In the genomic region with DNA sequence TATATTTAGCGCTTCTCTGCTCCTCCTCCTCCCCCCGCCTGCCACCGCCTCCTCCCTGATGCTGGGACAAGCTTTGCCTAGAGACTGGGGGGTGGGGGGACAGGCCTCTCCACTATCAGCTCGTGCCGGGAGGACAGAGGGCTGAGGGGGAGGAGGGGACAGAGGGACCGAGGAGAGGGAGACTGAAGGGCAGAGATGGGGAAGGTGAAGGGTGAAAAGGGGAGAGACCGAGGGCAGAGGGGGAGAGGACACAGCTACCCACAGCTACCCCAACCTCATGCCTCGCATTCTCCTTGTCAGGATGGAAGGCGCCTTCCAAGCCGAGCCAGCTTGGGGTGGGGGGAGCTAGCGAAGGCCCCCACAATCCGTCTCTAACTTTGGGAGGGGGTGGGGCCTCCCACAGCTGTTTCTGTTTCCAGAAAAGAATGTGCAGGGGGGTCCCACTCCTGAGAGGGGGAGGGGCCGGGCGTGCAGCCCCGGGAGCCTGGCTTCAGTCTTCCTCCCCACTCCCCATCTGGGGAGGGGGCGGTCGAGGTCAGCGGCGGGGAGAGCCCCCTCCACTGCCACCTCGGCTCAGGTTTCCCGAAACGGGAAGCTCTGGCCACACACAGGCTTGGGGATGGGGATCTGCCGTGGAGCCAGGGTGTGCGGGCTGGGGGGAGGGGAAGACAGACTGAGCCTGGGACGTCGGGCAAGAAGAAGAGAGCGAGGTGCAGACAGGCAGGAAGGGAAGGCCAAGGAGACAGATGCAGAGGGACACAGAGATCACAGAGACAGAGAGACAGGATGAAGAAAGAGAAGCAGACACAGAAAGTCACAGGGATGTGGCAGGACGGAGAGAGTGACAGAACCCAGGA, we compare ENCODE assay signal across 9 cellular contexts. TPM values are rescaled to one million over a fixed set of nuclear protein-coding genes. Genes with fewer than 3 reads are reported as not detected.
DNase-seq lines count a peak whose midpoint lies in the region; ATAC-seq, FAIRE-seq and TF ChIP-seq lines count a peak whose summit lies in the region.
"Had no signal": no experiment of that assay in that cellular context is flagged by ENCODE, and none has a peak within 500 bp of the region (broad histone marks: within the 10 kb centered on the region; RNA-seq: fewer than 3 reads in every experiment).

No MANE protein-coding gene starts in this region.

- no peak overlapping the region for H3K4me3 ChIP-seq in OCI-LY7 (ENCODE audit: low read depth, low read length, poor library complexity, severe bottlenecking)
- H3K4me3 ChIP-seq in H1 (ENCODE audit: extremely low read depth in 1 of 4, insufficient read depth in 2 of 4, low read depth in 3 of 4, low read length in 4 of 4) = peak overlapping the region; percentile 47 to 71 (median 54)
- peak overlapping the region; percentile 58 for H3K4me3 ChIP-seq in neural progenitor cell

- no TSS peak for BruUV-seq in OCI-LY7 (replicated peaks; lab: Mats Ljungman, UMichigan)

- H3K9me3 ChIP-seq in ES-I3 (ENCODE audit: control insufficient read depth, insufficient read depth, low read length) (no peaks in the 10 kb centered on the region), OCI-LY7 (ENCODE audit: low read length) (no peaks in the 10 kb centered on the region), H1 (ENCODE audit: insufficient read depth in 2 of 2, low read depth in 1 of 2, low read length in 1 of 2) (no peaks in the 10 kb centered on the region), neural progenitor cell (ENCODE audit: low read depth) (no peaks in the 10 kb centered on the region)

- peaks cover 5% of the 10 kb centered on the region for H3K27me3 Mint-ChIP-seq in neural progenitor cell (ENCODE audit: insufficient read depth, low read depth)

- WGBS in H1 (ENCODE audit: extremely low coverage in 1 of 2, insufficient coverage in 1 of 2, insufficient read length in 1 of 2, insufficient replicate concordance in 2 of 2, low coverage in 1 of 2, low lambda C conversion rate in 2 of 2, missing lambda C conversion rate in 1 of 2), 2 experiments = 5% methylated on average over 6 of the region's 28 CpGs; no CpG with 5 or more reads in 1 of the 2 experiments

- peaks cover 12% of the 10 kb centered on the region; the same call in 1 of the 2 replicates for H3K23me2 ChIP-seq in H1 (ENCODE audit: low read depth, low read length)

- peaks cover 47% of the 10 kb centered on the region for H3F3A ChIP-seq in neural progenitor cell (ENCODE audit: low read depth)

- no peak overlapping the region for H3K4ac ChIP-seq in H1 (replicated peaks; ENCODE audit: insufficient read length, low read depth, low read length)

- H3K79me2 ChIP-seq in OCI-LY7 (ENCODE audit: insufficient read depth, low read depth, low read length) (no peaks in the 10 kb centered on the region), H1 (ENCODE audit: control insufficient read depth in 1 of 2, insufficient read depth in 2 of 2, low read length in 2 of 2) (no peaks in the 10 kb centered on the region), neural progenitor cell (ENCODE audit: low read depth) (no peaks in the 10 kb centered on the region)

- peaks cover 0 to 17% (median 11%) of the 10 kb centered on the region in 4 experiments; a peak in 4 of 7 replicates for H3K27me3 ChIP-seq in H1 (replicated peaks in 1 of 4; ENCODE audit: control insufficient read depth in 3 of 4, extremely low read depth in 1 of 4, insufficient read depth in 3 of 4, low read length in 3 of 4)
- peaks cover 31% of the 10 kb centered on the region for H3K27me3 ChIP-seq in neural progenitor cell

- H3K79me1 ChIP-seq in H1 (ENCODE audit: low read depth, low read length) = no peaks in the 10 kb centered on the region

- no peak for DNase-seq in OCI-LY7 (ENCODE audit: low spot score)
- peak in 1 of 2 experiments; percentile 71 for DNase-seq in H1 (ENCODE audit: low read depth in 1 of 2, low spot score in 2 of 2)
- peak; percentile 77 for DNase-seq in neural progenitor cell (ENCODE audit: low spot score)
- DNase-seq in posterior vena cava (ENCODE audit: low spot score) = no peak
- DNase-seq in SW 1271 (lab: John Stamatoyannopoulos, UW) = no peak

- H4K8ac ChIP-seq in H1 (ENCODE audit: extremely low read depth, insufficient read depth, low read length) = no peak overlapping the region

- 0 out of 2 replicates have a peak, but pooled peaks cover 3% of the 10 kb centered on the region for H4K20me1 ChIP-seq in OCI-LY7 (ENCODE audit: insufficient read depth, low read length)
- H4K20me1 ChIP-seq in H1 (replicated peaks in 1 of 2; ENCODE audit: control insufficient read depth in 1 of 2, insufficient read depth in 2 of 2, low read length in 2 of 2) = peaks cover 0 to 2% of the 10 kb centered on the region in 2 experiments
- peaks cover 18% of the 10 kb centered on the region for H4K20me1 ChIP-seq in neural progenitor cell (ENCODE audit: low read depth)

- TF ChIP-seq CTCF in OCI-LY7 (conservative IDR thresholded peaks at IDR 0.05; ENCODE audit: low read length) (no peak), H1 (IDR thresholded peaks at IDR 0.05; ENCODE audit: control extremely low read depth in 1 of 3, insufficient read depth in 1 of 3, low read depth in 1 of 3, low read length in 3 of 3) (no peak), neural progenitor cell (IDR thresholded peaks at IDR 0.05) (no peak)

- H3K9me2 ChIP-seq in OCI-LY7 (ENCODE audit: insufficient read depth, low read length) = no peaks in the 10 kb centered on the region

- no peak for TF ChIP-seq POLR2A in H1 (IDR thresholded peaks at IDR 0.05; ENCODE audit: control extremely low read depth in 1 of 2, low read depth in 2 of 2, low read length in 2 of 2)

- H3K4me1 Mint-ChIP-seq in neural progenitor cell = peaks cover 33% of the 10 kb centered on the region

- peaks cover 7% of the 10 kb centered on the region; the same call in 1 of the 2 replicates for H3K4me1 ChIP-seq in ES-I3 (ENCODE audit: insufficient read depth, low read length)
- H3K4me1 ChIP-seq in OCI-LY7 (ENCODE audit: insufficient read depth, low read length, poor library complexity, severe bottlenecking) = peaks cover 29% of the 10 kb centered on the region
- H3K4me1 ChIP-seq in H1 (replicated peaks in 1 of 4; ENCODE audit: control insufficient read depth in 3 of 4, insufficient read depth in 4 of 4, low read length in 3 of 4) = peaks cover 4 to 22% (median 13%) of the 10 kb centered on the region in 4 experiments
- H3K4me1 ChIP-seq in neural progenitor cell = peaks cover 32% of the 10 kb centered on the region

- TF ChIP-seq EP300 in H1 (IDR thresholded peaks at IDR 0.05; ENCODE audit: borderline replicate concordance in 1 of 2, low read depth in 2 of 2, low read length in 2 of 2) = no peak

- no peak overlapping the region for H3K27ac Mint-ChIP-seq in neural progenitor cell

- H3K27ac ChIP-seq in OCI-LY7 (ENCODE audit: low read depth, low read length, poor library complexity, severe bottlenecking) = no peak overlapping the region
- no peak overlapping the region for H3K27ac ChIP-seq in H1 (ENCODE audit: low read depth, low read length)
- H3K27ac ChIP-seq in neural progenitor cell = no peak overlapping the region

- POLR2A ChIA-PET in OCI-LY7 (lab: Charles Lee) = no interaction called here
- POLR2A ChIA-PET in H1 (lab: Charles Lee; ENCODE audit: partially characterized antibody) = interaction anchor here (0.6 to 1.9 kb wide), 12 partner anchors 9 to 129 kb away, joined by 3 to 7 read pairs (median 3); a partner anchor contains a TSS

- H2BK20ac ChIP-seq in H1 (ENCODE audit: low read length) = no peak overlapping the region

- no peak overlapping the region for H2BK5ac ChIP-seq in H1 (ENCODE audit: low read depth, low read length)

- no peak for ATAC-seq in GM18520 (IDR thresholded peaks at IDR 0.05; ENCODE audit: unreplicated experiment)
- ATAC-seq in HG03280 (IDR thresholded peaks at IDR 0.05; ENCODE audit: unreplicated experiment) = no peak

- H2AFZ ChIP-seq in OCI-LY7 (ENCODE audit: low read length) (no peak overlapping the region), H1 (ENCODE audit: low read length) (no peak overlapping the region), neural progenitor cell (replicated peaks) (no peak overlapping the region)

- H3K4me2 ChIP-seq in OCI-LY7 (ENCODE audit: low read length) = peak overlapping the region; percentile 76; the same call in 1 of the 2 replicates
- peak overlapping the region; percentile 87 to 98 for H3K4me2 ChIP-seq in H1 (ENCODE audit: insufficient read depth in 1 of 2, low read depth in 2 of 2, low read length in 2 of 2)
- H3K4me2 ChIP-seq in neural progenitor cell = peak overlapping the region; percentile 91

- H4K5ac ChIP-seq in H1 (ENCODE audit: insufficient read length, low read depth, low read length) = no peak overlapping the region

- FAIRE-seq in H1 (lab: Jason Lieb, UNC) = no peak

- H3K18ac ChIP-seq in H1 (ENCODE audit: extremely low read depth, low read length) = peak overlapping the region; percentile 5; the same call in 1 of the 2 replicates

- H3K14ac ChIP-seq in H1 (ENCODE audit: insufficient read length) = no peak overlapping the region

- peak overlapping the region; percentile 63; the same call in 1 of the 2 replicates for H3K9ac ChIP-seq in ES-I3 (ENCODE audit: low read depth, low read length)
- no peak overlapping the region for H3K9ac ChIP-seq in H1 (replicated peaks in 1 of 4; ENCODE audit: extremely low read depth in 1 of 4, low read depth in 3 of 4, low read length in 3 of 4)
- no peak overlapping the region for H3K9ac ChIP-seq in neural progenitor cell

- H2BK15ac ChIP-seq in H1 (ENCODE audit: low read length) = 0 out of 2 replicates have a peak overlapping the region, but pooled peaks have one; percentile 53

- H2AK5ac ChIP-seq in H1 (ENCODE audit: low read depth, low read length) = no peak overlapping the region

- no peak overlapping the region for H2BK120ac ChIP-seq in H1 (replicated peaks; ENCODE audit: low read depth, low read length)

- CTCF ChIA-PET in OCI-LY7 (lab: Charles Lee; ENCODE audit: unreplicated experiment) (interaction anchor here (0.6 to 0.7 kb wide), 4 partner anchors 12 to 227 kb away, joined by 3 to 12 read pairs (median 6); no protein-coding TSS in a partner anchor), H1 (lab: Charles Lee; ENCODE audit: partially characterized antibody) (interaction anchor here (0.5 to 18.2 kb wide), 10 partner anchors 11 to 1045 kb away, joined by 3 to 341 read pairs (median 4); no protein-coding TSS in a partner anchor)

- H3K23ac ChIP-seq in H1 (ENCODE audit: insufficient read length) = no peak overlapping the region

- H3K36me3 Mint-ChIP-seq in neural progenitor cell = no peaks in the 10 kb centered on the region

- no peak for TF ChIP-seq RAD21 in H1 (IDR thresholded peaks at IDR 0.05 in 1 of 2, conservative IDR thresholded peaks at IDR 0.05 in 1 of 2; ENCODE audit: low read depth in 2 of 2, low read length in 2 of 2)

- no peak overlapping the region for H4K91ac ChIP-seq in H1 (replicated peaks; ENCODE audit: insufficient read length, low read length)

- intact Hi-C loops in OCI-LY7 (cut with micrococcal nuclease; ENCODE audit: unreplicated experiment) (no loop called here), posterior vena cava (cut with DNase I) (loop anchor here (5.0 to 10.0 kb wide), 2 partner anchors 47 to 135 kb away; no protein-coding TSS in a partner anchor)

- no peaks in the 10 kb centered on the region for H3K36me3 ChIP-seq in ES-I3 (ENCODE audit: insufficient read depth, low read length)
- H3K36me3 ChIP-seq in OCI-LY7 (ENCODE audit: insufficient read depth, low read length) = no peaks in the 10 kb centered on the region
- H3K36me3 ChIP-seq in H1 (ENCODE audit: control insufficient read depth in 2 of 4, insufficient read depth in 4 of 4, low read length in 3 of 4) = no peaks in the 10 kb centered on the region
- H3K36me3 ChIP-seq in neural progenitor cell = no peaks in the 10 kb centered on the region

- H2BK12ac ChIP-seq in H1 (ENCODE audit: low read depth, low read length) = peak overlapping the region; percentile 62; the same call in 1 of the 2 replicates

- H3K4me3 Mint-ChIP-seq in neural progenitor cell = peak overlapping the region; percentile 88

- H3K56ac ChIP-seq in H1 (replicated peaks; ENCODE audit: insufficient read length, low read depth, low read length) = no peak overlapping the region

- H3K9me3 Mint-ChIP-seq in neural progenitor cell = no peaks in the 10 kb centered on the region

RNA-seq across cellular contexts. Expression of a gene that starts 1.6 kb away (rescaled TPM):
- 0.10 and 0.44 TPM in 2 replicates for total RNA-seq in OCI-LY7 (2014; rRNA removed; shearing (Covaris generic))
- total RNA-seq in OCI-LY7 (2022) (not detected in 2 replicates), neural progenitor cell (ENCODE audit: low replicate concordance) (0.75 and 2.2 TPM in 2 replicates), posterior vena cava (100 to 1,000 TPM in 1 of 2 donors, 10 to 100 TPM in 1; 72.0 to 122 TPM)
- 1.5 and 2.0 TPM in 2 replicates for total RNA-seq in H1 (2021; fragmentation: NEBNext Ultra II Directional; extraction: Animal tissue kit (Norgen Biotek cat#: 25700))
- 1.8 and 1.9 TPM in 2 replicates for polyA plus RNA-seq in H1 (2011; rRNA removed)
- 1.8 TPM for polyA plus RNA-seq in H1 (2011; cell fraction: cytosol; rRNA removed)
- polyA plus RNA-seq in H1 (2011; cell fraction: nucleus; rRNA removed) = 2.1 TPM
- 1.1 to 1.4 TPM (median 1.2 TPM) in 4 replicates for polyA plus RNA-seq in H1 (2012, experiment 1 of 2)
- polyA plus RNA-seq in H1 (2012, experiment 2 of 2) = 1.4 TPM
- 1.3 TPM for polyA plus RNA-seq in H1 (2013, experiment 1 of 2)
- polyA plus RNA-seq in H1 (2013, experiment 2 of 2) = 1.3 TPM
- 0.61 and 1.2 TPM in 2 replicates for polyA minus RNA-seq in H1 (2011; rRNA and poly(A)+ RNA removed)
- 0.81 TPM for polyA minus RNA-seq in H1 (2011; cell fraction: cytosol; rRNA and poly(A)+ RNA removed)
- 1.00 TPM for polyA minus RNA-seq in H1 (2011; cell fraction: nucleus; rRNA and poly(A)+ RNA removed)

RNA-seq across cellular contexts. Expression of a gene that starts 23.4 kb away (rescaled TPM):
- total RNA-seq in OCI-LY7 (2014; rRNA removed; shearing (Covaris generic)) = not detected in 2 replicates
- total RNA-seq in OCI-LY7 (2022) = not detected in 2 replicates
- not detected in 2 replicates for total RNA-seq in H1 (2021; fragmentation: NEBNext Ultra II Directional; extraction: Animal tissue kit (Norgen Biotek cat#: 25700))
- not detected in 2 replicates for polyA plus RNA-seq in H1 (2011; rRNA removed)
- polyA plus RNA-seq in H1 (2011; cell fraction: cytosol; rRNA removed) = not detected
- not detected for polyA plus RNA-seq in H1 (2011; cell fraction: nucleus; rRNA removed)
- polyA plus RNA-seq in H1 (2012, experiment 1 of 2) = 3.6 TPM in 1 of 4 replicates, not detected in the others
- not detected for polyA plus RNA-seq in H1 (2012, experiment 2 of 2)
- not detected for polyA plus RNA-seq in H1 (2013, experiment 1 of 2)
- polyA plus RNA-seq in H1 (2013, experiment 2 of 2) = 1.7 TPM
- not detected in 2 replicates for polyA minus RNA-seq in H1 (2011; rRNA and poly(A)+ RNA removed)
- not detected for polyA minus RNA-seq in H1 (2011; cell fraction: cytosol; rRNA and poly(A)+ RNA removed)
- not detected for polyA minus RNA-seq in H1 (2011; cell fraction: nucleus; rRNA and poly(A)+ RNA removed)
- not detected in 2 replicates for total RNA-seq in neural progenitor cell (ENCODE audit: low replicate concordance)
- total RNA-seq in posterior vena cava = not detected
- total RNA-seq: RPMI7951 had no signal

RNA-seq across cellular contexts. Expression of a gene that starts 34.5 kb away (rescaled TPM):
- 0.25 and 0.26 TPM in 2 replicates for total RNA-seq in OCI-LY7 (2014; rRNA removed; shearing (Covaris generic))
- not detected in 2 replicates for total RNA-seq in OCI-LY7 (2022)
- total RNA-seq in H1 (2021; fragmentation: NEBNext Ultra II Directional; extraction: Animal tissue kit (Norgen Biotek cat#: 25700)) = not detected in 2 replicates
- 0.15 and 0.19 TPM in 2 replicates for polyA plus RNA-seq in H1 (2011; rRNA removed)
- polyA plus RNA-seq in H1 (2011; cell fraction: cytosol; rRNA removed) = 0.14 TPM
- 0.09 TPM for polyA plus RNA-seq in H1 (2011; cell fraction: nucleus; rRNA removed)
- polyA plus RNA-seq in H1 (2012, experiment 1 of 2) = not detected in 4 replicates
- polyA plus RNA-seq in H1 (2012, experiment 2 of 2) = not detected
- 0.10 TPM for polyA plus RNA-seq in H1 (2013, experiment 1 of 2)
- polyA plus RNA-seq in H1 (2013, experiment 2 of 2) = 0.13 TPM
- polyA minus RNA-seq in H1 (2011; rRNA and poly(A)+ RNA removed) = not detected in 2 replicates
- not detected for polyA minus RNA-seq in H1 (2011; cell fraction: cytosol; rRNA and poly(A)+ RNA removed)
- polyA minus RNA-seq in H1 (2011; cell fraction: nucleus; rRNA and poly(A)+ RNA removed) = not detected
- not detected in 2 replicates for total RNA-seq in neural progenitor cell (ENCODE audit: low replicate concordance)
- 10 to 100 TPM; 17.3 to 29.8 TPM for total RNA-seq in posterior vena cava

RNA-seq across cellular contexts. Expression of a gene that starts 57.5 kb away (rescaled TPM):
- 30.5 and 34.3 TPM in 2 replicates for total RNA-seq in OCI-LY7 (2014; rRNA removed; shearing (Covaris generic))
- total RNA-seq in OCI-LY7 (2022) = 89.2 and 101 TPM in 2 replicates
- 63.8 and 73.1 TPM in 2 replicates for total RNA-seq in H1 (2021; fragmentation: NEBNext Ultra II Directional; extraction: Animal tissue kit (Norgen Biotek cat#: 25700))
- polyA plus RNA-seq in H1 (2011; rRNA removed) = 24.4 and 34.9 TPM in 2 replicates
- polyA plus RNA-seq in H1 (2011; cell fraction: cytosol; rRNA removed) = 21.8 TPM
- polyA plus RNA-seq in H1 (2011; cell fraction: nucleus; rRNA removed) = 52.7 TPM
- 40.6 to 71.6 TPM (median 66.7 TPM) in 4 replicates for polyA plus RNA-seq in H1 (2012, experiment 1 of 2)
- polyA plus RNA-seq in H1 (2012, experiment 2 of 2) = 66.5 TPM
- 39.4 TPM for polyA plus RNA-seq in H1 (2013, experiment 1 of 2)
- 39.7 TPM for polyA plus RNA-seq in H1 (2013, experiment 2 of 2)
- 19.5 and 29.8 TPM in 2 replicates for polyA minus RNA-seq in H1 (2011; rRNA and poly(A)+ RNA removed)
- 43.1 TPM for polyA minus RNA-seq in H1 (2011; cell fraction: cytosol; rRNA and poly(A)+ RNA removed)
- polyA minus RNA-seq in H1 (2011; cell fraction: nucleus; rRNA and poly(A)+ RNA removed) = 20.4 TPM
- 14.9 and 22.2 TPM in 2 replicates for total RNA-seq in neural progenitor cell (ENCODE audit: low replicate concordance)
- 10 to 100 TPM; 25.5 to 25.6 TPM for total RNA-seq in posterior vena cava

RNA-seq across cellular contexts. Expression of a gene that starts 58.2 kb away (rescaled TPM):
- total RNA-seq in OCI-LY7 (2014; rRNA removed; shearing (Covaris generic)) = 175 and 205 TPM in 2 replicates
- total RNA-seq in OCI-LY7 (2022) (198 and 246 TPM in 2 replicates), neural progenitor cell (ENCODE audit: low replicate concordance) (373 and 403 TPM in 2 replicates), posterior vena cava (100 to 1,000 TPM; 182 to 244 TPM)
- total RNA-seq in H1 (2021; fragmentation: NEBNext Ultra II Directional; extraction: Animal tissue kit (Norgen Biotek cat#: 25700)) = 318 and 326 TPM in 2 replicates
- polyA plus RNA-seq in H1 (2011; rRNA removed) = 315 and 405 TPM in 2 replicates
- polyA plus RNA-seq in H1 (2011; cell fraction: cytosol; rRNA removed) = 585 TPM
- polyA plus RNA-seq in H1 (2011; cell fraction: nucleus; rRNA removed) = 241 TPM
- polyA plus RNA-seq in H1 (2012, experiment 1 of 2) = 396 to 462 TPM (median 444 TPM) in 4 replicates
- 353 TPM for polyA plus RNA-seq in H1 (2012, experiment 2 of 2)
- 213 TPM for polyA plus RNA-seq in H1 (2013, experiment 1 of 2)
- polyA plus RNA-seq in H1 (2013, experiment 2 of 2) = 220 TPM
- 129 and 145 TPM in 2 replicates for polyA minus RNA-seq in H1 (2011; rRNA and poly(A)+ RNA removed)
- polyA minus RNA-seq in H1 (2011; cell fraction: cytosol; rRNA and poly(A)+ RNA removed) = 94.5 TPM
- polyA minus RNA-seq in H1 (2011; cell fraction: nucleus; rRNA and poly(A)+ RNA removed) = 67.8 TPM

Comparison
In these comparisons a context has a peak if more than half of its experiments do, and no peak if none do; other contexts are left out.
1. RNA of a gene that starts 1.6 kb away (total RNA-seq): 72.0 to 122 TPM in posterior vena cava; 1.5 to 2.0 TPM in H1, 0.75 to 2.2 TPM in neural progenitor cell and 0.10 to 0.44 TPM in OCI-LY7; every median in the first group is over 10 times any median in the second.
2. RNA of a gene that starts 34.5 kb away (total RNA-seq): 17.3 to 29.8 TPM in posterior vena cava; 0.25 to 0.26 TPM in OCI-LY7, not detected in H1 and not detected in neural progenitor cell; every median in the first group is over 10 times any median in the second.
3. Peak in every context shown above with its lines, with median percentiles within 50 percentile points of each other: H3K4me2 ChIP-seq.